In genomic region chr6:115004204-115004603, GRCh38 we compare ENCODE assay signal across 26 cellular contexts.
DNase-seq lines count a peak whose midpoint lies in the region; ATAC-seq, FAIRE-seq and TF ChIP-seq lines count a peak whose summit lies in the region.
"Had no signal": no experiment of that assay in that cellular context is flagged by ENCODE, and none has a peak within 500 bp of the region (broad histone marks: within the 10 kb centered on the region; RNA-seq: fewer than 3 reads in every experiment).

No MANE protein-coding gene starts in this region.

- H3K36me3 ChIP-seq in adipocyte (ENCODE audit: control insufficient read depth, insufficient read depth, low read length, severe bottlenecking) (no peaks in the 10 kb centered on the region), smooth muscle cell (ENCODE audit: low read depth) (no peaks in the 10 kb centered on the region)
- H3K36me3 ChIP-seq: SJSA1 had no signal

- 81% methylated on average over 1 of the region's 1 CpG for WGBS in smooth muscle cell (ENCODE audit: low lambda C conversion rate)

- no peak overlapping the region for H3K4me3 ChIP-seq in adipocyte (ENCODE audit: low read length)
- no peak overlapping the region for H3K4me3 ChIP-seq in smooth muscle cell
- H3K4me3 ChIP-seq: SJSA1 had no signal

- H4K20me1 ChIP-seq in smooth muscle cell (ENCODE audit: low read depth), result no peaks in the 10 kb centered on the region

- peak overlapping the region; percentile 42 for H2AFZ ChIP-seq in smooth muscle cell (ENCODE audit: low read depth)

- ATAC-seq in GM21381 (IDR thresholded peaks at IDR 0.05; ENCODE audit: unreplicated experiment) (no peak), GM18867 (IDR thresholded peaks at IDR 0.05; ENCODE audit: unreplicated experiment) (no peak)

- FAIRE-seq in islet of Langerhans (lab: Jason Lieb, UNC), result peak; percentile 51
- FAIRE-seq: GM12892, GM19239, H54 had no signal

- TF ChIP-seq CTCF in smooth muscle cell (IDR thresholded peaks at IDR 0.05; ENCODE audit: borderline replicate concordance, insufficient read depth, poor library complexity, severe bottlenecking), result no peak

- no peak overlapping the region for H3K27ac ChIP-seq in smooth muscle cell (ENCODE audit: low read depth)
- H3K27ac ChIP-seq: C4-2B, SJSA1 had no signal

- no peaks in the 10 kb centered on the region for H3K27me3 ChIP-seq in adipocyte (replicated peaks; ENCODE audit: control insufficient read depth, insufficient read depth, low read length)
- H3K27me3 ChIP-seq in smooth muscle cell (ENCODE audit: low read depth), result no peaks in the 10 kb centered on the region
- H3K27me3 ChIP-seq: SJSA1 had no signal

- H3K79me2 ChIP-seq in smooth muscle cell (ENCODE audit: low read depth), result no peaks in the 10 kb centered on the region

- H3F3A ChIP-seq in smooth muscle cell (ENCODE audit: low read depth), result no peaks in the 10 kb centered on the region

- H3K4me1 ChIP-seq in adipocyte (ENCODE audit: control insufficient read depth, insufficient read depth, low read length) (no peaks in the 10 kb centered on the region), smooth muscle cell (ENCODE audit: low read depth) (no peaks in the 10 kb centered on the region)
- H3K4me1 ChIP-seq: SJSA1 had no signal

- H3K4me2 ChIP-seq in smooth muscle cell, result no peak overlapping the region

- no peak overlapping the region for H3K9ac ChIP-seq in adipocyte (ENCODE audit: low read length)
- H3K9ac ChIP-seq in smooth muscle cell (ENCODE audit: low read depth), result no peak overlapping the region

- DNase-seq in M059J (ENCODE audit: low read depth), result peak; percentile 1
- peak; percentile 12 for DNase-seq in adipocyte (ENCODE audit: low read depth)
- no peak for DNase-seq in smooth muscle cell (lab: John Stamatoyannopoulos, UW; ENCODE audit: unreplicated experiment)
- no peak for DNase-seq in NCI-H446 (lab: John Stamatoyannopoulos, UW)
- DNase-seq: CD8-positive, alpha-beta memory T cell; DMS 273 treated with DMSO at 0.1 percent for 48 hours; DND-41; IMR-90; KG1; NCI-H1048; NCI-H1694; NCI-H2081; NCI-H2171; NCI-H345; NCI-H748 treated with DMSO at 0.1 percent for 48 hours; Right ventricle myocardium superior; RPMI8226; T-helper 1 cell had no signal

- H3K9me3 ChIP-seq in adipocyte (ENCODE audit: control insufficient read depth, low read length) (no peaks in the 10 kb centered on the region), smooth muscle cell (replicated peaks; ENCODE audit: low read depth) (no peaks in the 10 kb centered on the region)
- H3K9me3 ChIP-seq: SJSA1 had no signal

Comparison
In these comparisons a context has a peak if more than half of its experiments do, and no peak if none do; other contexts are left out.
1. DNase-seq: peak in M059J (single experiment) and adipocyte (single experiment); none in smooth muscle cell (single experiment) and NCI-H446 (0 of 2).